ENCODE assay signal across 23 cellular contexts in genomic region chr19:50334741-50335421, GRCh38. TPM values are rescaled to one million over a fixed set of nuclear protein-coding genes. Genes with fewer than 3 reads are reported as not detected.
DNase-seq lines count a peak whose midpoint lies in the region; ATAC-seq and TF ChIP-seq lines count a peak whose summit lies in the region.
"Had no signal": no experiment of that assay in that cellular context is flagged by ENCODE, and none has a peak within 500 bp of the region (broad histone marks: within the 10 kb centered on the region; RNA-seq: fewer than 3 reads in every experiment).

No MANE protein-coding gene starts in this region.

- POLR2A ChIA-PET in WTC11 (lab: Charles Lee), result no interaction called here

- TF ChIP-seq CTCF in WTC11 (IDR thresholded peaks at IDR 0.05) (no peak), lower lobe of right lung (IDR thresholded peaks at IDR 0.05) (no peak), spleen (IDR thresholded peaks at IDR 0.05 in 8 of 11, conservative IDR thresholded peaks at IDR 0.05 in 3 of 11) (no peak), endothelial cell (IDR thresholded peaks at IDR 0.05; ENCODE audit: unreplicated experiment) (no peak)

- peaks cover 30% of the 10 kb centered on the region for H3K27me3 Mint-ChIP-seq in activated naive CD4-positive, alpha-beta T cell treated with anti-CD3 and anti-CD28 coated beads for 36 hours (ENCODE audit: low read depth)
- H3K27me3 Mint-ChIP-seq in WTC11 (ENCODE audit: low read depth), result peaks cover 37% of the 10 kb centered on the region
- peaks cover 13% of the 10 kb centered on the region for H3K27me3 Mint-ChIP-seq in endothelial cell (ENCODE audit: unreplicated experiment)

- H3K9me3 ChIP-seq in lower lobe of right lung, result no peaks in the 10 kb centered on the region
- peaks cover 0 to 9% (median 0%) of the 10 kb centered on the region in 8 donors for H3K9me3 ChIP-seq in spleen
- H3K9me3 ChIP-seq: right lobe of liver had no signal

- intact Hi-C loops in activated naive CD4-positive, alpha-beta T cell treated with anti-CD3 and anti-CD28 coated beads for 36 hours (cut with micrococcal nuclease), result loop anchor here (10.0 kb wide), 1 partner anchor 390 kb away; the partner anchor contains the start of gene CLEC11A
- intact Hi-C loops in lower lobe of right lung (cut with DNase I), result no loop called here
- intact Hi-C loops in spleen (cut with DNase I; ENCODE audit: low total_unique reads), result no loop called here

- 90 to 94% (median 93%) methylated on average over 11 to 12 of the region's 12 CpGs for WGBS in spleen, 5 donors

- H3K36me3 ChIP-seq in lower lobe of right lung, result no peaks in the 10 kb centered on the region
- peaks cover 0 to 49% (median 2%) of the 10 kb centered on the region in 6 donors for H3K36me3 ChIP-seq in spleen
- H3K36me3 ChIP-seq: brain microvascular endothelial cell, right lobe of liver, upper lobe of left lung had no signal

- H3K4me1 Mint-ChIP-seq in activated naive CD4-positive, alpha-beta T cell treated with anti-CD3 and anti-CD28 coated beads for 36 hours (ENCODE audit: low read depth), result peaks cover 52% of the 10 kb centered on the region
- H3K4me1 Mint-ChIP-seq in WTC11 (peaks cover 34% of the 10 kb centered on the region), endothelial cell (ENCODE audit: unreplicated experiment) (no peaks in the 10 kb centered on the region)

- CTCF ChIA-PET in activated naive CD4-positive, alpha-beta T cell treated with anti-CD3 and anti-CD28 coated beads for 36 hours (lab: Charles Lee), result no interaction called here
- CTCF ChIA-PET in WTC11 (lab: Charles Lee), result interaction anchor here (0.6 to 2.5 kb wide), 3 partner anchors 22 to 807 kb away, joined by 6 to 7 read pairs (median 7); partner anchors contain the start of gene RCN3

- no peaks in the 10 kb centered on the region for H3K9me3 Mint-ChIP-seq in activated naive CD4-positive, alpha-beta T cell treated with anti-CD3 and anti-CD28 coated beads for 36 hours
- H3K9me3 Mint-ChIP-seq in WTC11, result peaks cover 5% of the 10 kb centered on the region
- H3K9me3 Mint-ChIP-seq in endothelial cell (ENCODE audit: unreplicated experiment), result peaks cover 29% of the 10 kb centered on the region

- peak overlapping the region; percentile 7 for H3K27ac Mint-ChIP-seq in activated naive CD4-positive, alpha-beta T cell treated with anti-CD3 and anti-CD28 coated beads for 36 hours
- no peak overlapping the region for H3K27ac Mint-ChIP-seq in WTC11
- H3K27ac Mint-ChIP-seq in endothelial cell (ENCODE audit: unreplicated experiment), result no peak overlapping the region

- no peak for DNase-seq in activated naive CD4-positive, alpha-beta T cell treated with anti-CD3 and anti-CD28 coated beads for 36 hours
- DNase-seq in activated naive CD4-positive, alpha-beta T cell treated with anti-CD3 and anti-CD28 coated beads, Interleukin-2, amount 50 U/mL, for 16 hours, result no peak
- no peak for DNase-seq in WTC11 (ENCODE audit: low spot score)
- DNase-seq in lower lobe of right lung, result peak; percentile 38
- DNase-seq in spleen, result peak; percentile 71
- DNase-seq in amygdala (lab: John Stamatoyannopoulos, UW), result no peak
- DNase-seq in endothelial cell (ENCODE audit: low spot score), result no peak
- DNase-seq: activated CD4-positive, alpha-beta T cell treated with anti-CD3 and anti-CD28 coated beads for 4 hours; activated effector memory CD4-positive, alpha-beta T cell treated with Interleukin-2 at 50 U/mL for 16 hours; brain microvascular endothelial cell; effector memory CD4-positive, alpha-beta T cell; NCI-H1436; PC-9; right lobe of liver; stimulated activated CD4-positive, alpha-beta T cell treated with anti-CD3 and anti-CD28 coated beads, Interleukin-4, amount 100 ng/mL, for 4 hours; upper lobe of left lung had no signal

- H3K4me3 Mint-ChIP-seq in activated naive CD4-positive, alpha-beta T cell treated with anti-CD3 and anti-CD28 coated beads for 36 hours, result no peak overlapping the region
- peak overlapping the region; percentile 47; the same call in 1 of the 2 replicates for H3K4me3 Mint-ChIP-seq in WTC11
- no peak overlapping the region for H3K4me3 Mint-ChIP-seq in endothelial cell (ENCODE audit: unreplicated experiment)

- ATAC-seq in WTC11 (no peak), lower lobe of right lung (no peak), HG03196 (IDR thresholded peaks at IDR 0.05; ENCODE audit: unreplicated experiment) (no peak)
- ATAC-seq: left lobe of liver, right lobe of liver had no signal

- H3K27me3 ChIP-seq in lower lobe of right lung (ENCODE audit: low read depth) (peaks cover 6% of the 10 kb centered on the region), spleen (replicated peaks in 1 of 7) (peaks cover 0 to 54% (median 26%) of the 10 kb centered on the region in 7 donors)
- H3K27me3 ChIP-seq: right lobe of liver had no signal

- H3K4me3 ChIP-seq in lower lobe of right lung (no peak overlapping the region), spleen (no peak overlapping the region)

- H3K27ac ChIP-seq in lower lobe of right lung (no peak overlapping the region), spleen (peak overlapping the region in 1 of 8 donors; percentile 17)
- H3K27ac ChIP-seq: brain microvascular endothelial cell, HL-60 had no signal

- H3K36me3 Mint-ChIP-seq in activated naive CD4-positive, alpha-beta T cell treated with anti-CD3 and anti-CD28 coated beads for 36 hours (ENCODE audit: low read depth), result peaks cover 2% of the 10 kb centered on the region
- H3K36me3 Mint-ChIP-seq in WTC11 (peaks cover 13% of the 10 kb centered on the region), endothelial cell (ENCODE audit: low read depth, unreplicated experiment) (peaks cover 20% of the 10 kb centered on the region)

- H3K4me1 ChIP-seq in lower lobe of right lung (peaks cover 23% of the 10 kb centered on the region), spleen (peaks cover 0 to 92% (median 57%) of the 10 kb centered on the region in 6 donors)

- no peak for TF ChIP-seq POLR2A in spleen (IDR thresholded peaks at IDR 0.05)

TF ChIP-seq in WTC11, 78 proteins besides CTCF, POLR2A, EP300 and RAD21:
- TF ChIP-seq ELF4 (CRISPR knock-in tag; IDR thresholded peaks at IDR 0.05; ENCODE audit: low read depth), result no peak
- peak; percentile 38; the same call in 1 of the 2 replicates for TF ChIP-seq E2F1 (CRISPR knock-in tag; IDR thresholded peaks at IDR 0.05)
- TF ChIP-seq NR3C1 (CRISPR knock-in tag; conservative IDR thresholded peaks at IDR 0.05; ENCODE audit: low read depth), result no peak

RNA-seq across cellular contexts. Expression of gene KCNC3, which starts 5.7 kb away (rescaled TPM):
- total RNA-seq in activated naive CD4-positive, alpha-beta T cell treated with anti-CD3 and anti-CD28 coated beads for 36 hours, result 1 to 10 TPM; 2.0 to 2.4 TPM
- total RNA-seq in WTC11 (2021), result 8.5 to 10.1 TPM (median 10.0 TPM) in 3 replicates
- total RNA-seq in lower lobe of right lung, result 11.1 TPM
- total RNA-seq in spleen, result 10 to 100 TPM in 2 of 7 donors, 1 to 10 TPM in 5; 2.6 to 20.8 (median 7.1) TPM
- polyA plus RNA-seq in spleen, result 1 to 10 TPM in 1 of 3 donors, under 1 TPM in 2; 0.72 to 2.6 (median 0.74) TPM
- not detected for total RNA-seq in endothelial cell (ENCODE audit: unreplicated experiment)
- total RNA-seq: LHCN-M2, myocyte had no signal
- polyA plus RNA-seq: AG04450 had no signal

RNA-seq across cellular contexts. Expression of gene NAPSA, which starts 30.6 kb away (rescaled TPM):
- total RNA-seq in activated naive CD4-positive, alpha-beta T cell treated with anti-CD3 and anti-CD28 coated beads for 36 hours, result 10 to 100 TPM; 40.2 to 41.0 TPM
- total RNA-seq in WTC11 (2021) (2.4 to 3.1 TPM (median 2.7 TPM) in 3 replicates), lower lobe of right lung (1,633 TPM), spleen (1 to 10 TPM; 1.5 to 3.4 (median 2.3) TPM), endothelial cell (ENCODE audit: unreplicated experiment) (not detected)
- polyA plus RNA-seq in spleen, result 1 to 10 TPM; 4.5 to 6.4 (median 5.0) TPM
- total RNA-seq: NCI-H460 had no signal

RNA-seq across cellular contexts. Expression of gene NR1H2, which starts 41.4 kb away (rescaled TPM):
- total RNA-seq in activated naive CD4-positive, alpha-beta T cell treated with anti-CD3 and anti-CD28 coated beads for 36 hours, result 10 to 100 TPM; 47.2 to 49.3 TPM
- total RNA-seq in WTC11 (2021), result 40.5 to 45.8 TPM (median 41.0 TPM) in 3 replicates
- 100 TPM for total RNA-seq in lower lobe of right lung
- total RNA-seq in spleen, result 10 to 100 TPM; 59.9 to 96.0 (median 84.8) TPM
- 10 to 100 TPM; 53.1 to 75.5 (median 55.8) TPM for polyA plus RNA-seq in spleen
- 21.6 TPM for total RNA-seq in endothelial cell (ENCODE audit: unreplicated experiment)

RNA-seq across cellular contexts. Expression of gene POLD1, which starts 49.3 kb away (rescaled TPM):
- 100 to 1,000 TPM; 221 to 224 TPM for total RNA-seq in activated naive CD4-positive, alpha-beta T cell treated with anti-CD3 and anti-CD28 coated beads for 36 hours
- total RNA-seq in WTC11 (2021), result 163 to 179 TPM (median 178 TPM) in 3 replicates
- 35.1 TPM for total RNA-seq in lower lobe of right lung
- total RNA-seq in spleen, result 10 to 100 TPM; 26.5 to 39.9 (median 28.2) TPM
- polyA plus RNA-seq in spleen, result 10 to 100 TPM; 50.9 to 66.6 (median 66.5) TPM
- 54.4 TPM for total RNA-seq in endothelial cell (ENCODE audit: unreplicated experiment)

Comparison
In these comparisons a context has a peak if more than half of its experiments do, and no peak if none do; other contexts are left out.
1. DNase-seq: peak in lower lobe of right lung (single experiment) and spleen (single experiment); none in activated naive CD4-positive, alpha-beta T cell treated with anti-CD3 and anti-CD28 coated beads for 36 hours (single experiment), activated naive CD4-positive, alpha-beta T cell treated with anti-CD3 and anti-CD28 coated beads, Interleukin-2, amount 50 U/mL, for 16 hours (single experiment), WTC11 (single experiment), amygdala (0 of 56) and endothelial cell (single experiment).
2. RNA of gene NAPSA, which starts 30.6 kb away (total RNA-seq): 1,633 TPM in lower lobe of right lung (single experiment); 40.2 to 41.0 TPM in activated naive CD4-positive, alpha-beta T cell treated with anti-CD3 and anti-CD28 coated beads for 36 hours, 2.4 to 3.1 TPM in WTC11, 1.5 to 3.4 TPM in spleen and not detected in endothelial cell (single experiment); every median in the first group is over 10 times any median in the second.